ENCODE assay signal across 1 cellular context in the genomic region with DNA sequence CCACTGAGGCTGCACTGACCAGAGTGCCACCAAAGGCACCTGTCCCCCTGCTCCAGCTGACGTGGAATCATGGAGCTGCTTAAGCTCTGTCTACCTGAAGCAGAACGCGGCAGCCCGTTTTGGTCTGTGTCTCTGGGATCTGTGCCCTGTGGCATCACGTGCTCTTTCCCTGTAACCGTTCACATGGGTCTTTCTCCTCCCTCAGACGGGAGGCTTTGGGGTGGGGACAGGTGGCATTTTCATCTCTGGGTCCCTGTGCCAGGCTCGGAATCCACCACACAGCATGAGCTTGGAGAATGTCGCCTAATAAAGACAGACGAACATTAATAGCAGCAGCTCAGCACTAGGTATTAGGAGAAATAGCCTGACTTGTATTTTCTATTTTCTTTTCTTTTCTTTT.
TF ChIP-seq lines count a peak whose summit lies in the region.

No MANE protein-coding gene starts in this region.

TF ChIP-seq in IMR-90, 13 proteins besides CTCF, POLR2A, EP300 and RAD21 (continued from another document):
- TF ChIP-seq, protein P1, sequence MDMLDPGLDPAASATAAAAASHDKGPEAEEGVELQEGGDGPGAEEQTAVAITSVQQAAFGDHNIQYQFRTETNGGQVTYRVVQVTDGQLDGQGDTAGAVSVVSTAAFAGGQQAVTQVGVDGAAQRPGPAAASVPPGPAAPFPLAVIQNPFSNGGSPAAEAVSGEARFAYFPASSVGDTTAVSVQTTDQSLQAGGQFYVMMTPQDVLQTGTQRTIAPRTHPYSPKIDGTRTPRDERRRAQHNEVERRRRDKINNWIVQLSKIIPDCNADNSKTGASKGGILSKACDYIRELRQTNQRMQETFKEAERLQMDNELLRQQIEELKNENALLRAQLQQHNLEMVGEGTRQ (IDR thresholded peaks at IDR 0.05; ENCODE audit: low read depth, low read length), result no peak
- TF ChIP-seq SMC3 (IDR thresholded peaks at IDR 0.05; ENCODE audit: low read depth, low read length) (no peak), RFX5 (IDR thresholded peaks at IDR 0.05; ENCODE audit: low read depth, low read length) (no peak), MAZ (IDR thresholded peaks at IDR 0.05; ENCODE audit: borderline replicate concordance, low read depth, low read length) (no peak), RCOR1 (IDR thresholded peaks at IDR 0.05; ENCODE audit: insufficient replicate concordance, low read length) (no peak)
- TF ChIP-seq, protein P2, sequence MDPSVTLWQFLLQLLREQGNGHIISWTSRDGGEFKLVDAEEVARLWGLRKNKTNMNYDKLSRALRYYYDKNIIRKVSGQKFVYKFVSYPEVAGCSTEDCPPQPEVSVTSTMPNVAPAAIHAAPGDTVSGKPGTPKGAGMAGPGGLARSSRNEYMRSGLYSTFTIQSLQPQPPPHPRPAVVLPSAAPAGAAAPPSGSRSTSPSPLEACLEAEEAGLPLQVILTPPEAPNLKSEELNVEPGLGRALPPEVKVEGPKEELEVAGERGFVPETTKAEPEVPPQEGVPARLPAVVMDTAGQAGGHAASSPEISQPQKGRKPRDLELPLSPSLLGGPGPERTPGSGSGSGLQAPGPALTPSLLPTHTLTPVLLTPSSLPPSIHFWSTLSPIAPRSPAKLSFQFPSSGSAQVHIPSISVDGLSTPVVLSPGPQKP (IDR thresholded peaks at IDR 0.05; ENCODE audit: borderline replicate concordance, low read depth, low read length), result no peak
